8 cellular contexts compared by ENCODE assay signal in genomic region chr15:40441012-40441735, GRCh38. TPM values are rescaled to one million over a fixed set of nuclear protein-coding genes. Genes with fewer than 3 reads are reported as not detected.
DNase-seq lines count a peak whose midpoint lies in the region; ATAC-seq and TF ChIP-seq lines count a peak whose summit lies in the region.

No MANE protein-coding gene starts in this region.

- no peaks in the 10 kb centered on the region; the same call in 1 of the 2 replicates for H3K9me3 ChIP-seq in AG04450 (ENCODE audit: control insufficient read depth, insufficient read depth, low read length)

- POLR2A ChIA-PET in AG04450 (lab: Yijun Ruan, JAX) (interaction anchor here (0.6 to 1.8 kb wide), 2 partner anchors 12 to 28 kb away, joined by 3 to 4 read pairs; no protein-coding TSS in a partner anchor), activated B cell treated with CpG ODN at 0.5 μM for 24 hours (lab: Charles Lee) (interaction anchor here (0.6 to 2.8 kb wide), 15 partner anchors 28 to 995 kb away, joined by 3 to 8 read pairs (median 4); partner anchors contain the start of genes CHST14, KNSTRN, PLCB2 and RAD51)

- ATAC-seq in GM18867 (IDR thresholded peaks at IDR 0.05; ENCODE audit: unreplicated experiment) (peak; percentile 24), HG03066 (IDR thresholded peaks at IDR 0.05; ENCODE audit: low read depth, unreplicated experiment) (peak; percentile 10), activated B cell treated with CpG ODN at 0.5 μM for 24 hours (ENCODE audit: low read depth) (peak; percentile 7), HG03439 (IDR thresholded peaks at IDR 0.05; ENCODE audit: unreplicated experiment) (no peak), HG03457 (IDR thresholded peaks at IDR 0.05; ENCODE audit: unreplicated experiment) (no peak)

- H3K4me3 Mint-ChIP-seq in activated B cell treated with CpG ODN at 0.5 μM for 24 hours (peak overlapping the region; percentile 88), glutamatergic neuron (ENCODE audit: unreplicated experiment) (no peak overlapping the region)

- H3K9me3 Mint-ChIP-seq in activated B cell treated with CpG ODN at 0.5 μM for 24 hours (no peaks in the 10 kb centered on the region), glutamatergic neuron (ENCODE audit: unreplicated experiment) (peaks cover 10% of the 10 kb centered on the region)

- TF ChIP-seq CTCF in AG04450 (IDR thresholded peaks at IDR 0.05; ENCODE audit: low read depth, low read length) (no peak), activated B cell treated with CpG ODN at 0.5 μM for 24 hours (IDR thresholded peaks at IDR 0.05) (no peak), glutamatergic neuron (IDR thresholded peaks at IDR 0.05; ENCODE audit: partially characterized antibody, unreplicated experiment) (no peak)

- no peak overlapping the region for H3K27ac ChIP-seq in AG04450 (ENCODE audit: low read depth, low read length)

- DNase-seq in AG04450 (ENCODE audit: low read depth, low spot score), result no peak
- DNase-seq in activated B cell treated with CpG ODN at 0.5 μM for 24 hours, result no peak
- peak; percentile 77 for DNase-seq in glutamatergic neuron
- DNase-seq in skeletal muscle cell (ENCODE audit: low read depth), result no peak

- peaks cover 4% of the 10 kb centered on the region for H3K36me3 Mint-ChIP-seq in activated B cell treated with CpG ODN at 0.5 μM for 24 hours (ENCODE audit: low read depth)
- no peaks in the 10 kb centered on the region for H3K36me3 Mint-ChIP-seq in glutamatergic neuron (ENCODE audit: unreplicated experiment)

- intact Hi-C loops in activated B cell treated with CpG ODN at 0.5 μM for 24 hours (cut with micrococcal nuclease), result loop anchor here (2.0 to 5.0 kb wide), 5 partner anchors 70 to 404 kb away; partner anchors contain the start of genes C15orf62, CCDC32, RPUSD2 and SRP14

- peaks cover 22% of the 10 kb centered on the region for H3K27me3 Mint-ChIP-seq in activated B cell treated with CpG ODN at 0.5 μM for 24 hours
- peaks cover 5% of the 10 kb centered on the region for H3K27me3 Mint-ChIP-seq in glutamatergic neuron (ENCODE audit: unreplicated experiment)

- H3K27ac Mint-ChIP-seq in activated B cell treated with CpG ODN at 0.5 μM for 24 hours (no peak overlapping the region), glutamatergic neuron (ENCODE audit: unreplicated experiment) (no peak overlapping the region)

- H3K4me3 ChIP-seq in AG04450 (ENCODE audit: low read depth, low read length) (peak overlapping the region; percentile 67), skeletal muscle cell (ENCODE audit: low read depth, low read length) (peak overlapping the region; percentile 66)

- CTCF ChIA-PET in AG04450 (lab: Charles Lee) (interaction anchor here (0.5 kb wide), 1 partner anchor 238 kb away, joined by 3 read pairs; no protein-coding TSS in a partner anchor), activated B cell treated with CpG ODN at 0.5 μM for 24 hours (lab: Charles Lee) (interaction anchor here (1.4 kb wide), 2 partner anchors 44 to 128 kb away, joined by 3 to 4 read pairs; no protein-coding TSS in a partner anchor)

- H3K4me1 Mint-ChIP-seq in activated B cell treated with CpG ODN at 0.5 μM for 24 hours, result peaks cover 57% of the 10 kb centered on the region
- H3K4me1 Mint-ChIP-seq in glutamatergic neuron (ENCODE audit: low read depth, unreplicated experiment), result peaks cover 31% of the 10 kb centered on the region

- H3K27me3 ChIP-seq in AG04450 (ENCODE audit: control insufficient read depth, insufficient read depth, low read length), result peaks cover 34% of the 10 kb centered on the region

RNA-seq across cellular contexts. Expression of gene BAHD1, which starts 0.4 kb away (rescaled TPM):
- 2.8 and 4.2 TPM in 2 replicates for polyA plus RNA-seq in AG04450 (2011; rRNA removed)
- 4.3 and 6.8 TPM in 2 replicates for polyA minus RNA-seq in AG04450 (2011; rRNA and poly(A)+ RNA removed)
- total RNA-seq in activated B cell treated with CpG ODN at 0.5 μM for 24 hours (27.5 and 28.4 TPM in 2 replicates), glutamatergic neuron (ENCODE audit: unreplicated experiment) (29.9 TPM)

RNA-seq across cellular contexts. Expression of gene CHST14, which starts 29.6 kb away (rescaled TPM):
- 19.8 and 21.7 TPM in 2 replicates for polyA plus RNA-seq in AG04450 (2011; rRNA removed)
- 12.9 and 15.0 TPM in 2 replicates for polyA minus RNA-seq in AG04450 (2011; rRNA and poly(A)+ RNA removed)
- 10.1 and 10.2 TPM in 2 replicates for total RNA-seq in activated B cell treated with CpG ODN at 0.5 μM for 24 hours
- 3.9 TPM for total RNA-seq in glutamatergic neuron (ENCODE audit: unreplicated experiment)

RNA-seq across cellular contexts. Expression of gene IVD, which starts 35.6 kb away (rescaled TPM):
- 49.3 and 49.4 TPM in 2 replicates for polyA plus RNA-seq in AG04450 (2011; rRNA removed)
- polyA minus RNA-seq in AG04450 (2011; rRNA and poly(A)+ RNA removed), result 46.3 and 72.3 TPM in 2 replicates
- total RNA-seq in activated B cell treated with CpG ODN at 0.5 μM for 24 hours (63.5 and 76.7 TPM in 2 replicates), glutamatergic neuron (ENCODE audit: unreplicated experiment) (44.3 TPM)

RNA-seq across cellular contexts. Expression of gene KNSTRN, which starts 58.7 kb away (rescaled TPM):
- 14.6 and 18.2 TPM in 2 replicates for polyA plus RNA-seq in AG04450 (2011; rRNA removed)
- polyA minus RNA-seq in AG04450 (2011; rRNA and poly(A)+ RNA removed), result 9.9 and 14.2 TPM in 2 replicates
- total RNA-seq in activated B cell treated with CpG ODN at 0.5 μM for 24 hours, result 11.5 and 13.4 TPM in 2 replicates
- total RNA-seq in glutamatergic neuron (ENCODE audit: unreplicated experiment), result 62.9 TPM

Comparison
In these comparisons a context has a peak if more than half of its experiments do, and no peak if none do; other contexts are left out.
1. ATAC-seq: peak in GM18867 (single experiment), HG03066 (single experiment) and activated B cell treated with CpG ODN at 0.5 μM for 24 hours (single experiment); none in HG03439 (single experiment) and HG03457 (single experiment).